In genomic region chr2:145200307-145200706, GRCh38 we compare ENCODE assay signal across 21 cellular contexts.
DNase-seq lines count a peak whose midpoint lies in the region; ATAC-seq and TF ChIP-seq lines count a peak whose summit lies in the region.
"Had no signal": no experiment of that assay in that cellular context is flagged by ENCODE, and none has a peak within 500 bp of the region (broad histone marks: within the 10 kb centered on the region; RNA-seq: fewer than 3 reads in every experiment).

No MANE protein-coding gene starts in this region.

- ATAC-seq in GM18519 (IDR thresholded peaks at IDR 0.05; ENCODE audit: low FRiP score, unreplicated experiment): no peak
- ATAC-seq: activated CD4-positive, CD25-positive, alpha-beta regulatory T cell treated with anti-CD3 and anti-CD28 coated beads, Interleukin-2, amount 50 U/mL, for 24 hours; activated CD8-positive, alpha-beta T cell treated with anti-CD3 and anti-CD28 coated beads for 36 hours; esophagus mucosa; gastroesophageal sphincter; HCT116 had no signal

- no peak for TF ChIP-seq CTCF in brain (conservative IDR thresholded peaks at IDR 0.05)

- no peak overlapping the region for H3K27ac ChIP-seq in substantia nigra (ENCODE audit: low read depth, low read length, poor library complexity, severe bottlenecking)
- H3K27ac ChIP-seq: brain microvascular endothelial cell, gastroesophageal sphincter, suprapubic skin had no signal

- peaks cover 36% of the 10 kb centered on the region for H3K4me1 Mint-ChIP-seq in brain
- H3K4me1 Mint-ChIP-seq: activated naive CD8-positive, alpha-beta T cell treated with anti-CD3 and anti-CD28 coated beads, Interleukin-2, amount 10 ng/mL, durations not matched to agents 7 days and 5 days had no signal

- H3K36me3 Mint-ChIP-seq in brain: no peaks in the 10 kb centered on the region
- H3K36me3 Mint-ChIP-seq: activated naive CD8-positive, alpha-beta T cell treated with anti-CD3 and anti-CD28 coated beads, Interleukin-2, amount 10 ng/mL, durations not matched to agents 7 days and 5 days had no signal

- peaks cover 4% of the 10 kb centered on the region for H3K27me3 Mint-ChIP-seq in brain
- H3K27me3 Mint-ChIP-seq: activated CD8-positive, alpha-beta T cell treated with anti-CD3 and anti-CD28 coated beads for 36 hours had no signal

- peak overlapping the region; percentile 35 to 81 (median 58) for H3K27ac Mint-ChIP-seq in brain
- H3K27ac Mint-ChIP-seq: activated CD8-positive, alpha-beta T cell treated with anti-CD3 and anti-CD28 coated beads for 36 hours; activated naive CD8-positive, alpha-beta T cell treated with anti-CD3 and anti-CD28 coated beads, Interleukin-2, amount 10 ng/mL, durations not matched to agents 7 days and 5 days had no signal

- peak overlapping the region in 2 of 5 experiments; percentile 54 to 65 for H3K4me3 Mint-ChIP-seq in brain
- H3K4me3 Mint-ChIP-seq: activated CD8-positive, alpha-beta T cell treated with anti-CD3 and anti-CD28 coated beads for 36 hours; activated naive CD8-positive, alpha-beta T cell treated with anti-CD3 and anti-CD28 coated beads, Interleukin-2, amount 10 ng/mL, durations not matched to agents 7 days and 5 days had no signal

- DNase-seq in RPMI7951 (ENCODE audit: low read depth) (peak; percentile 49), left kidney (ENCODE audit: low read depth, low spot score) (peak; percentile 6), substantia nigra (lab: John Stamatoyannopoulos, UW) (peak in 36 of 49 donors; percentile 2 to 66 (median 24)), D341Med (ENCODE audit: low spot score) (no peak), NCI-H2029 treated with DMSO at 0.1 percent for 48 hours (lab: John Stamatoyannopoulos, UW) (no peak)
- DNase-seq: activated CD8-positive, alpha-beta T cell treated with anti-CD3 and anti-CD28 coated beads for 36 hours; activated effector memory CD4-positive, alpha-beta T cell treated with Interleukin-2 at 50 U/mL for 16 hours; activated naive CD8-positive, alpha-beta T cell treated with anti-CD3 and anti-CD28 coated beads, Interleukin-2, amount 10 ng/mL, durations not matched to agents 7 days and 5 days; activated T-cell treated with anti-CD3 and anti-CD28 coated beads for 4 hours; brain microvascular endothelial cell; effector CD8-positive, alpha-beta T cell; NCI-H1105 treated with DMSO at 0.1 percent for 48 hours; NCI-H510A; SIG-M5 had no signal

- H3K9me3 Mint-ChIP-seq in brain: no peaks in the 10 kb centered on the region
- H3K9me3 Mint-ChIP-seq: activated CD8-positive, alpha-beta T cell treated with anti-CD3 and anti-CD28 coated beads for 36 hours; activated naive CD8-positive, alpha-beta T cell treated with anti-CD3 and anti-CD28 coated beads, Interleukin-2, amount 10 ng/mL, durations not matched to agents 7 days and 5 days had no signal

Comparison
In these comparisons a context has a peak if more than half of its experiments do, and no peak if none do; other contexts are left out.
1. DNase-seq: peak in RPMI7951 (single experiment), left kidney (single experiment) and substantia nigra (36 of 49); none in D341Med (single experiment) and NCI-H2029 treated with DMSO at 0.1 percent for 48 hours (single experiment).